Comparison of ENCODE assay signal across 8 cellular contexts in genomic region chr4:55398461-55398860, GRCh38. TPM values are rescaled to one million over a fixed set of nuclear protein-coding genes. Genes with fewer than 3 reads are reported as not detected.
DNase-seq lines count a peak whose midpoint lies in the region; ATAC-seq and TF ChIP-seq lines count a peak whose summit lies in the region.

No MANE protein-coding gene starts in this region.

- intact Hi-C loops in CD4-positive, alpha-beta T cell (cut with DNase I, micrococcal nuclease): loop anchor here (5.0 kb wide), 2 partner anchors 44 to 454 kb away; partner anchors contain the start of gene EXOC1 (in 1 of the 2)
- intact Hi-C loops in sciatic nerve (cut with DNase I): no loop called here

- CTCF ChIA-PET in CD4-positive, alpha-beta T cell (lab: Charles Lee): interaction anchor here (0.6 to 1.3 kb wide), 5 partner anchors 12 to 156 kb away, joined by 3 to 4 read pairs (median 3); partner anchors contain the start of gene SRD5A3

- H3K36me3 Mint-ChIP-seq in CD4-positive, alpha-beta T cell (ENCODE audit: low read depth): peaks cover 37% of the 10 kb centered on the region
- peaks cover 37% of the 10 kb centered on the region for H3K36me3 Mint-ChIP-seq in effector memory CD8-positive, alpha-beta T cell (ENCODE audit: insufficient read depth)

- no peak overlapping the region for H3K27ac ChIP-seq in CD4-positive, alpha-beta T cell (ENCODE audit: low read depth, low read length)

- H3K4me3 ChIP-seq in neuron (ENCODE audit: low read length): peak overlapping the region; percentile 96

- POLR2A ChIA-PET in CD4-positive, alpha-beta T cell (lab: Charles Lee): interaction anchor here (1.1 kb wide), 1 partner anchor 468 kb away, joined by 3 read pairs; no protein-coding TSS in a partner anchor

- peaks cover 26% of the 10 kb centered on the region for H3K4me1 ChIP-seq in neuron (ENCODE audit: insufficient read depth, low read length)

- no peak overlapping the region for H2AFZ ChIP-seq in neuron (ENCODE audit: low read depth, low read length)

- no peak for TF ChIP-seq CTCF in CD4-positive, alpha-beta T cell (IDR thresholded peaks at IDR 0.05)

- H3K9me3 Mint-ChIP-seq in CD4-positive, alpha-beta T cell: no peaks in the 10 kb centered on the region
- H3K9me3 Mint-ChIP-seq in effector memory CD8-positive, alpha-beta T cell: no peaks in the 10 kb centered on the region

- H3K27me3 Mint-ChIP-seq in CD4-positive, alpha-beta T cell: no peaks in the 10 kb centered on the region
- no peaks in the 10 kb centered on the region for H3K27me3 Mint-ChIP-seq in effector memory CD8-positive, alpha-beta T cell

- DNase-seq in CD4-positive, alpha-beta T cell: no peak
- DNase-seq in NCI-H82 treated with DMSO at 0.1 percent for 48 hours (lab: John Stamatoyannopoulos, UW; ENCODE audit: unreplicated experiment): peak; percentile 47
- no peak for DNase-seq in effector memory CD8-positive, alpha-beta T cell
- DNase-seq in nucleus accumbens (lab: John Stamatoyannopoulos, UW): no peak
- no peak for DNase-seq in sciatic nerve (ENCODE audit: low spot score)

- H3K27ac Mint-ChIP-seq in CD4-positive, alpha-beta T cell: peak overlapping the region; percentile 73
- H3K27ac Mint-ChIP-seq in effector memory CD8-positive, alpha-beta T cell: peak overlapping the region in 1 of 2 donors; percentile 97

- H3K36me3 ChIP-seq in neuron (ENCODE audit: insufficient read depth, low read length): peaks cover 16% of the 10 kb centered on the region

- H3K9me3 ChIP-seq in CD4-positive, alpha-beta T cell (ENCODE audit: control insufficient read depth, low read length): no peaks in the 10 kb centered on the region
- H3K9me3 ChIP-seq in neuron (ENCODE audit: low read length): no peaks in the 10 kb centered on the region

- H3K4me1 Mint-ChIP-seq in CD4-positive, alpha-beta T cell (ENCODE audit: low read depth): peaks cover 51% of the 10 kb centered on the region
- peaks cover 34 to 48% of the 10 kb centered on the region in 2 donors for H3K4me1 Mint-ChIP-seq in effector memory CD8-positive, alpha-beta T cell (ENCODE audit: low read depth in 2 of 2)

- H3K27me3 ChIP-seq in CD4-positive, alpha-beta T cell (ENCODE audit: control insufficient read depth, insufficient read depth, low read length): no peaks in the 10 kb centered on the region
- H3K27me3 ChIP-seq in neuron (ENCODE audit: insufficient read depth, low read length): no peaks in the 10 kb centered on the region

- no peak for ATAC-seq in CD4-positive, alpha-beta T cell (ENCODE audit: poor library complexity)
- ATAC-seq in effector memory CD8-positive, alpha-beta T cell (replicated peaks): no peak
- ATAC-seq in GM18907 (IDR thresholded peaks at IDR 0.05; ENCODE audit: unreplicated experiment): no peak
- ATAC-seq in GM19395 (IDR thresholded peaks at IDR 0.05; ENCODE audit: unreplicated experiment): no peak
- ATAC-seq in sciatic nerve: no peak

- peak overlapping the region; percentile 91 for H3K4me3 Mint-ChIP-seq in CD4-positive, alpha-beta T cell
- peak overlapping the region; percentile 95 for H3K4me3 Mint-ChIP-seq in effector memory CD8-positive, alpha-beta T cell

RNA-seq across cellular contexts. Expression of gene TMEM165, which starts 2.7 kb away (rescaled TPM):
- total RNA-seq in CD4-positive, alpha-beta T cell: 10 to 100 TPM; 44.8 to 46.0 TPM
- 131 TPM for total RNA-seq in sciatic nerve

RNA-seq across cellular contexts. Expression of gene SRD5A3, which starts 52.4 kb away (rescaled TPM):
- 1 to 10 TPM; 2.1 to 2.2 TPM for total RNA-seq in CD4-positive, alpha-beta T cell
- total RNA-seq in sciatic nerve: 14.6 TPM
